Comparison of ENCODE assay signal across 1 cellular context in genomic region chr17:42010306-42010705, GRCh38.
TF ChIP-seq lines count a peak whose summit lies in the region.
"Not testable (repeated sequence)": the region's sequence is repeated elsewhere in the genome, so short reads cannot be mapped to it uniquely, and the experiment has no call there.

No MANE protein-coding gene starts in this region.

TF ChIP-seq in K562, 482 proteins besides CTCF, POLR2A, EP300 and RAD21:
- TF ChIP-seq CEBPB (tag; IDR thresholded peaks at IDR 0.05) (peak; percentile 70), C11orf30 (IDR thresholded peaks at IDR 0.05; ENCODE audit: low read depth) (peak; percentile 67), ZNF316 (IDR thresholded peaks at IDR 0.05) (peak; percentile 84), MAFG (tag; conservative IDR thresholded peaks at IDR 0.05) (peak; percentile 41; the same call in 1 of the 2 replicates), CEBPG (tag; conservative IDR thresholded peaks at IDR 0.05 in 1 of 2, IDR thresholded peaks at IDR 0.05 in 1 of 2) (peak in 1 of 2 experiments; percentile 24; a peak in 1 of 4 replicates)
- TF ChIP-seq CEBPG (CRISPR knock-in tag; IDR thresholded peaks at IDR 0.05): not testable (repeated sequence)
